ENCODE assay signal across 23 cellular contexts in genomic region chr1:67952071-67952470, GRCh38.
DNase-seq lines count a peak whose midpoint lies in the region; ATAC-seq and TF ChIP-seq lines count a peak whose summit lies in the region.
"Had no signal": no experiment of that assay in that cellular context is flagged by ENCODE, and none has a peak within 500 bp of the region (broad histone marks: within the 10 kb centered on the region; RNA-seq: fewer than 3 reads in every experiment).

No MANE protein-coding gene starts in this region.

- no peak for ATAC-seq in HG02763 (IDR thresholded peaks at IDR 0.05; ENCODE audit: unreplicated experiment)
- ATAC-seq: activated CD8-positive, alpha-beta T cell treated with anti-CD3 and anti-CD28 coated beads for 36 hours; activated naive CD8-positive, alpha-beta T cell treated with anti-CD3 and anti-CD28 coated beads, Interleukin-2, amount 50 U/mL, for 24 hours; gastroesophageal sphincter; stimulated activated naive CD8-positive, alpha-beta T cell treated with anti-CD3 and anti-CD28 coated beads, Interleukin-15, Interleukin-2, amounts not matched to agents 100 U/mL and 50 U/mL, for 24 hours had no signal

- no peak overlapping the region for H3K4me3 ChIP-seq in fibroblast of mammary gland (ENCODE audit: control insufficient read depth, low read depth, low read length)
- H3K4me3 ChIP-seq: gastroesophageal sphincter, thyroid gland had no signal

- peak; percentile 18 for DNase-seq in NCI-H2107 treated with DMSO at 0.1 percent for 48 hours (lab: John Stamatoyannopoulos, UW; ENCODE audit: unreplicated experiment)
- no peak for DNase-seq in NCI-H2107 (lab: John Stamatoyannopoulos, UW)
- DNase-seq in RPMI7951 (ENCODE audit: low read depth), result peak; percentile 66
- peak; percentile 91 for DNase-seq in fibroblast of mammary gland (ENCODE audit: low read depth)
- DNase-seq in renal cortical epithelial cell (ENCODE audit: low read depth), result peak; percentile 47
- no peak for DNase-seq in NCI-H2196 (lab: John Stamatoyannopoulos, UW; ENCODE audit: unreplicated experiment)
- no peak for DNase-seq in superior temporal gyrus (ENCODE audit: extremely low spot score)
- DNase-seq: activated CD8-positive, alpha-beta T cell treated with anti-CD3 and anti-CD28 coated beads for 36 hours; activated gamma-delta T cell; activated naive CD8-positive, alpha-beta T cell treated with anti-CD3 and anti-CD28 coated beads, Interleukin-2, amount 50 U/mL, for 24 hours; activated T-cell treated with anti-CD3 and anti-CD28 coated beads for 4 hours; AML-193; caudate nucleus; kidney; NCI-H1092 treated with DMSO at 0.1 percent for 48 hours; NCI-H2029 treated with DMSO at 0.1 percent for 48 hours; NCI-H524; RPMI8226; stimulated activated CD4-positive, alpha-beta T cell treated with anti-CD3 and anti-CD28 coated beads, Interleukin-4, amount 100 ng/mL, for 4 hours; stimulated activated naive CD8-positive, alpha-beta T cell treated with anti-CD3 and anti-CD28 coated beads, Interleukin-15, Interleukin-2, amounts not matched to agents 100 U/mL and 50 U/mL, for 24 hours; thyroid gland had no signal

- no peak for TF ChIP-seq CTCF in fibroblast of mammary gland (conservative IDR thresholded peaks at IDR 0.05; ENCODE audit: control insufficient read depth, insufficient read depth, low read depth, low read length)

Comparison
In these comparisons a context has a peak if more than half of its experiments do, and no peak if none do; other contexts are left out.
1. DNase-seq: peak in NCI-H2107 treated with DMSO at 0.1 percent for 48 hours (single experiment), RPMI7951 (single experiment), fibroblast of mammary gland (single experiment) and renal cortical epithelial cell (single experiment); none in NCI-H2107 (single experiment), NCI-H2196 (single experiment) and superior temporal gyrus (single experiment).